ENCODE assay signal across 9 cellular contexts in the genomic region with DNA sequence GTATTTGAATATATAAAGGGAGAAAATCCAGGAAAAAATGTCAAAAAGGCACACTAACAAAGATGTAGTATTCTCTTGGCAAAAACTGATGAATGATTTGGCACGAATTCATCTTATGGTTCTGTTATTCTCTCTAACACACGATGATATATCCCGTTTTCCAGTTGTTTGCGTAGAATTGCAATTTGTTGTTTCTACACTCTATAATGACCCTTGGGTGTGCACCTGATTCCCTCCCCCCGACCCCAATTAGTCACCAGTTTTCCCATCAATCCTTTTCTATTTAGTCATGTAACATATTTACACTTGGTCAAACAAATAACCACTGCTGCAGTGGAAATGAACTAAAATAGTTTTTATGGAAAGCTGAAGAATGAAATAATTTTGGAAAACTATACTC. TPM values are rescaled to one million over a fixed set of nuclear protein-coding genes. Genes with fewer than 3 reads are reported as not detected.
DNase-seq lines count a peak whose midpoint lies in the region; ATAC-seq and TF ChIP-seq lines count a peak whose summit lies in the region.
"Had no signal": no experiment of that assay in that cellular context is flagged by ENCODE, and none has a peak within 500 bp of the region (broad histone marks: within the 10 kb centered on the region; RNA-seq: fewer than 3 reads in every experiment).

No MANE protein-coding gene starts in this region.

- 13 to 27% methylated on average over 5 of the region's 5 CpGs for WGBS in tibial nerve, 2 donors

- H3K27ac ChIP-seq in ascending aorta: peak overlapping the region; percentile 97 to 99
- peak overlapping the region; percentile 94 to 100 (median 97) for H3K27ac ChIP-seq in tibial nerve

- intact Hi-C loops in activated CD4-positive, alpha-beta T cell treated with anti-CD3 and anti-CD28 coated beads for 36 hours (cut with DNase I, micrococcal nuclease): loop anchor here (1.0 to 10.0 kb wide), 9 partner anchors 55 to 499 kb away; no protein-coding TSS in a partner anchor
- intact Hi-C loops in ascending aorta (cut with DNase I): loop anchor here (1.0 to 10.0 kb wide), 5 partner anchors 55 to 497 kb away; no protein-coding TSS in a partner anchor

- TF ChIP-seq CTCF in ascending aorta (IDR thresholded peaks at IDR 0.05): no peak
- TF ChIP-seq CTCF in tibial nerve (IDR thresholded peaks at IDR 0.05): no peak

- no peaks in the 10 kb centered on the region for H3K9me3 ChIP-seq in ascending aorta
- no peaks in the 10 kb centered on the region for H3K9me3 ChIP-seq in tibial nerve

- H3K4me1 ChIP-seq in ascending aorta (peaks cover 0 to 26% of the 10 kb centered on the region in 2 donors), tibial nerve (peaks cover 0 to 38% (median 6%) of the 10 kb centered on the region in 4 donors)

- no peak for TF ChIP-seq POLR2A in tibial nerve (IDR thresholded peaks at IDR 0.05)

- DNase-seq in activated CD4-positive, alpha-beta T cell treated with anti-CD3 and anti-CD28 coated beads, Interleukin-2, amount 10 ng/mL, durations not matched to agents 7 days and 5 days: no peak
- no peak for DNase-seq in activated CD4-positive, alpha-beta T cell treated with anti-CD3 and anti-CD28 coated beads for 36 hours
- no peak for DNase-seq in ascending aorta (ENCODE audit: low spot score in 2 of 2)
- DNase-seq in lung microvascular endothelial cell (ENCODE audit: low read depth in 2 of 2): peak; percentile 31 to 53
- DNase-seq in tibial nerve (ENCODE audit: low spot score in 2 of 2): no peak
- DNase-seq in NOMO-1 treated with dmso at 0.1 percent for 144 hours (lab: John Stamatoyannopoulos, UW; ENCODE audit: unreplicated experiment): no peak
- no peak for DNase-seq in activated CD8-positive, alpha-beta T cell treated with anti-CD3 and anti-CD28 coated beads, Interleukin-2, amount 10 ng/mL, durations not matched to agents 7 days and 5 days
- DNase-seq: activated naive CD4-positive, alpha-beta T cell treated with anti-CD3 and anti-CD28 coated beads, Interleukin-2, amount 50 U/mL, for 16 hours had no signal

- POLR2A ChIA-PET in activated CD4-positive, alpha-beta T cell treated with anti-CD3 and anti-CD28 coated beads, Interleukin-2, amount 10 ng/mL, durations not matched to agents 7 days and 5 days (lab: Charles Lee): no interaction called here
- POLR2A ChIA-PET in activated CD4-positive, alpha-beta T cell treated with anti-CD3 and anti-CD28 coated beads for 36 hours (lab: Charles Lee): interaction anchor here (0.7 kb wide), 1 partner anchor 90 kb away, joined by 3 read pairs; no protein-coding TSS in a partner anchor
- POLR2A ChIA-PET in activated CD8-positive, alpha-beta T cell treated with anti-CD3 and anti-CD28 coated beads, Interleukin-2, amount 10 ng/mL, durations not matched to agents 7 days and 5 days (lab: Charles Lee): interaction anchor here (1.4 to 3.6 kb wide), 2 partner anchors 89 kb away, joined by 3 to 31 read pairs; no protein-coding TSS in a partner anchor

- CTCF ChIA-PET in activated CD4-positive, alpha-beta T cell treated with anti-CD3 and anti-CD28 coated beads, Interleukin-2, amount 10 ng/mL, durations not matched to agents 7 days and 5 days (lab: Charles Lee): interaction anchor here (1.4 kb wide), 1 partner anchor 104 kb away, joined by 4 read pairs; no protein-coding TSS in a partner anchor
- CTCF ChIA-PET in activated CD4-positive, alpha-beta T cell treated with anti-CD3 and anti-CD28 coated beads for 36 hours (lab: Charles Lee): interaction anchor here (0.7 to 1.4 kb wide), 3 partner anchors 14 to 305 kb away, joined by 3 to 7 read pairs (median 5); no protein-coding TSS in a partner anchor
- CTCF ChIA-PET in activated CD8-positive, alpha-beta T cell treated with anti-CD3 and anti-CD28 coated beads, Interleukin-2, amount 10 ng/mL, durations not matched to agents 7 days and 5 days (lab: Charles Lee): interaction anchor here (0.6 to 1.1 kb wide), 2 partner anchors 55 to 246 kb away, joined by 3 read pairs; no protein-coding TSS in a partner anchor

- H3K27me3 Mint-ChIP-seq in activated CD4-positive, alpha-beta T cell treated with anti-CD3 and anti-CD28 coated beads, Interleukin-2, amount 10 ng/mL, durations not matched to agents 7 days and 5 days: no peaks in the 10 kb centered on the region
- H3K27me3 Mint-ChIP-seq in activated CD4-positive, alpha-beta T cell treated with anti-CD3 and anti-CD28 coated beads for 36 hours: no peaks in the 10 kb centered on the region
- H3K27me3 Mint-ChIP-seq in activated CD8-positive, alpha-beta T cell treated with anti-CD3 and anti-CD28 coated beads, Interleukin-2, amount 10 ng/mL, durations not matched to agents 7 days and 5 days (ENCODE audit: low read depth): no peaks in the 10 kb centered on the region

- no peak for ATAC-seq in activated CD4-positive, alpha-beta T cell treated with anti-CD3 and anti-CD28 coated beads for 36 hours
- no peak for ATAC-seq in HG03159 (IDR thresholded peaks at IDR 0.05; ENCODE audit: unreplicated experiment)
- no peak for ATAC-seq in activated CD8-positive, alpha-beta T cell treated with anti-CD3 and anti-CD28 coated beads, Interleukin-2, amount 10 ng/mL, durations not matched to agents 7 days and 5 days

- H3K36me3 Mint-ChIP-seq in activated CD4-positive, alpha-beta T cell treated with anti-CD3 and anti-CD28 coated beads, Interleukin-2, amount 10 ng/mL, durations not matched to agents 7 days and 5 days (ENCODE audit: low read depth): peaks cover 3% of the 10 kb centered on the region
- H3K36me3 Mint-ChIP-seq in activated CD4-positive, alpha-beta T cell treated with anti-CD3 and anti-CD28 coated beads for 36 hours (ENCODE audit: low read depth): no peaks in the 10 kb centered on the region
- H3K36me3 Mint-ChIP-seq in activated CD8-positive, alpha-beta T cell treated with anti-CD3 and anti-CD28 coated beads, Interleukin-2, amount 10 ng/mL, durations not matched to agents 7 days and 5 days (ENCODE audit: low read depth): peaks cover 2% of the 10 kb centered on the region

- H3K27me3 ChIP-seq in ascending aorta (no peaks in the 10 kb centered on the region), tibial nerve (no peaks in the 10 kb centered on the region)

- H3K4me3 Mint-ChIP-seq in activated CD4-positive, alpha-beta T cell treated with anti-CD3 and anti-CD28 coated beads, Interleukin-2, amount 10 ng/mL, durations not matched to agents 7 days and 5 days: peak overlapping the region; percentile 40
- H3K4me3 Mint-ChIP-seq in activated CD4-positive, alpha-beta T cell treated with anti-CD3 and anti-CD28 coated beads for 36 hours: no peak overlapping the region
- no peak overlapping the region for H3K4me3 Mint-ChIP-seq in activated CD8-positive, alpha-beta T cell treated with anti-CD3 and anti-CD28 coated beads, Interleukin-2, amount 10 ng/mL, durations not matched to agents 7 days and 5 days

- H3K4me3 ChIP-seq in ascending aorta (peak overlapping the region; percentile 76 to 99), tibial nerve (peak overlapping the region in 1 of 4 donors; percentile 95)

- TF ChIP-seq EP300 in tibial nerve (IDR thresholded peaks at IDR 0.05): no peak

- peaks cover 28% of the 10 kb centered on the region for H3K4me1 Mint-ChIP-seq in activated CD4-positive, alpha-beta T cell treated with anti-CD3 and anti-CD28 coated beads, Interleukin-2, amount 10 ng/mL, durations not matched to agents 7 days and 5 days
- H3K4me1 Mint-ChIP-seq in activated CD4-positive, alpha-beta T cell treated with anti-CD3 and anti-CD28 coated beads for 36 hours: peaks cover 13% of the 10 kb centered on the region
- H3K4me1 Mint-ChIP-seq in activated CD8-positive, alpha-beta T cell treated with anti-CD3 and anti-CD28 coated beads, Interleukin-2, amount 10 ng/mL, durations not matched to agents 7 days and 5 days (ENCODE audit: low read depth): peaks cover 20% of the 10 kb centered on the region

- H3K36me3 ChIP-seq in ascending aorta (no peaks in the 10 kb centered on the region), tibial nerve (no peaks in the 10 kb centered on the region)

- no peaks in the 10 kb centered on the region for H3K9me3 Mint-ChIP-seq in activated CD4-positive, alpha-beta T cell treated with anti-CD3 and anti-CD28 coated beads, Interleukin-2, amount 10 ng/mL, durations not matched to agents 7 days and 5 days
- no peaks in the 10 kb centered on the region for H3K9me3 Mint-ChIP-seq in activated CD4-positive, alpha-beta T cell treated with anti-CD3 and anti-CD28 coated beads for 36 hours (ENCODE audit: low read depth)
- H3K9me3 Mint-ChIP-seq in activated CD8-positive, alpha-beta T cell treated with anti-CD3 and anti-CD28 coated beads, Interleukin-2, amount 10 ng/mL, durations not matched to agents 7 days and 5 days (ENCODE audit: insufficient read depth): no peaks in the 10 kb centered on the region

- no peak overlapping the region for H3K27ac Mint-ChIP-seq in activated CD4-positive, alpha-beta T cell treated with anti-CD3 and anti-CD28 coated beads, Interleukin-2, amount 10 ng/mL, durations not matched to agents 7 days and 5 days
- H3K27ac Mint-ChIP-seq in activated CD4-positive, alpha-beta T cell treated with anti-CD3 and anti-CD28 coated beads for 36 hours: no peak overlapping the region
- no peak overlapping the region for H3K27ac Mint-ChIP-seq in activated CD8-positive, alpha-beta T cell treated with anti-CD3 and anti-CD28 coated beads, Interleukin-2, amount 10 ng/mL, durations not matched to agents 7 days and 5 days

RNA-seq across cellular contexts. Expression of gene ARID1B, which starts 1.5 kb away (rescaled TPM):
- total RNA-seq in activated CD4-positive, alpha-beta T cell treated with anti-CD3 and anti-CD28 coated beads, Interleukin-2, amount 10 ng/mL, durations not matched to agents 7 days and 5 days: 10 to 100 TPM; 76.8 to 89.6 TPM
- total RNA-seq in activated CD4-positive, alpha-beta T cell treated with anti-CD3 and anti-CD28 coated beads for 36 hours: 10 to 100 TPM; 42.2 to 53.6 TPM
- total RNA-seq in ascending aorta (97.9 TPM), lung microvascular endothelial cell (22.7 and 33.1 TPM in 2 replicates), tibial nerve (100 to 1,000 TPM in 3 of 4 donors, 10 to 100 TPM in 1; 91.5 to 123 (median 110) TPM)
- total RNA-seq in activated CD8-positive, alpha-beta T cell treated with anti-CD3 and anti-CD28 coated beads, Interleukin-2, amount 10 ng/mL, durations not matched to agents 7 days and 5 days: 10 to 100 TPM; 60.9 to 62.4 TPM

Comparison
In these comparisons a context has a peak if more than half of its experiments do, and no peak if none do; other contexts are left out.
1. DNase-seq: peak in lung microvascular endothelial cell (2 of 2); none in activated CD4-positive, alpha-beta T cell treated with anti-CD3 and anti-CD28 coated beads, Interleukin-2, amount 10 ng/mL, durations not matched to agents 7 days and 5 days (single experiment), activated CD4-positive, alpha-beta T cell treated with anti-CD3 and anti-CD28 coated beads for 36 hours (single experiment), ascending aorta (0 of 2), tibial nerve (0 of 2), NOMO-1 treated with dmso at 0.1 percent for 144 hours (single experiment) and activated CD8-positive, alpha-beta T cell treated with anti-CD3 and anti-CD28 coated beads, Interleukin-2, amount 10 ng/mL, durations not matched to agents 7 days and 5 days (single experiment).